In genomic region chr1:173330149-173330951, GRCh38 we compare ENCODE assay signal across 10 cellular contexts.
DNase-seq lines count a peak whose midpoint lies in the region; ATAC-seq lines count a peak whose summit lies in the region.
"Had no signal": no experiment of that assay in that cellular context is flagged by ENCODE, and none has a peak within 500 bp of the region (broad histone marks: within the 10 kb centered on the region; RNA-seq: fewer than 3 reads in every experiment).

No MANE protein-coding gene starts in this region.

- H3K36me3 ChIP-seq in skeletal muscle satellite cell (ENCODE audit: insufficient read depth, low read length), result no peaks in the 10 kb centered on the region
- H3K36me3 ChIP-seq: sigmoid colon had no signal

- H3K9me3 ChIP-seq in skeletal muscle satellite cell (replicated peaks; ENCODE audit: low read length), result no peaks in the 10 kb centered on the region
- H3K9me3 ChIP-seq: sigmoid colon had no signal

- no peaks in the 10 kb centered on the region for H3K36me3 Mint-ChIP-seq in activated T-cell treated with anti-CD3 and anti-CD28 coated beads, Interleukin-2, amount 50 U/mL, for 24 hours (ENCODE audit: low read depth)

- no peak overlapping the region for H3K27ac Mint-ChIP-seq in activated T-cell treated with anti-CD3 and anti-CD28 coated beads, Interleukin-2, amount 50 U/mL, for 24 hours

- H3K4me2 ChIP-seq in skeletal muscle satellite cell (ENCODE audit: low read length), result peak overlapping the region; percentile 40

- no peak for DNase-seq in activated T-cell treated with anti-CD3 and anti-CD28 coated beads, Interleukin-2, amount 50 U/mL, for 24 hours
- DNase-seq in activated T-cell treated with anti-CD3 and anti-CD28 coated beads for 4 hours (no peak), RKO (ENCODE audit: low spot score) (peak; percentile 75), dermis blood vessel endothelial cell (peak; percentile 60)
- no peak for DNase-seq in stimulated activated CD8-positive, alpha-beta memory T cell treated with anti-CD3 and anti-CD28 coated beads, Interleukin-4, amount 100 ng/mL, for 48 hours
- DNase-seq: NCI-H1436 treated with DMSO at 0.1 percent for 48 hours, sigmoid colon had no signal

- peak overlapping the region; percentile 26 for H3K4me3 Mint-ChIP-seq in activated T-cell treated with anti-CD3 and anti-CD28 coated beads, Interleukin-2, amount 50 U/mL, for 24 hours

- ATAC-seq in GM21619 (IDR thresholded peaks at IDR 0.05; ENCODE audit: unreplicated experiment) (no peak), GM21390 (IDR thresholded peaks at IDR 0.05; ENCODE audit: unreplicated experiment) (no peak)

- no peak overlapping the region for H3K4me3 ChIP-seq in skeletal muscle satellite cell (ENCODE audit: low read length)
- H3K4me3 ChIP-seq: sigmoid colon had no signal

- no peaks in the 10 kb centered on the region for H3K27me3 ChIP-seq in skeletal muscle satellite cell (ENCODE audit: control insufficient read depth, insufficient read depth, low read length)
- H3K27me3 ChIP-seq: sigmoid colon had no signal

- H3K4me1 Mint-ChIP-seq in activated T-cell treated with anti-CD3 and anti-CD28 coated beads, Interleukin-2, amount 50 U/mL, for 24 hours (ENCODE audit: low read depth), result peaks cover 24% of the 10 kb centered on the region

- no peak overlapping the region for H3K9ac ChIP-seq in skeletal muscle satellite cell (ENCODE audit: low read depth, low read length)

- H3K9me3 Mint-ChIP-seq in activated T-cell treated with anti-CD3 and anti-CD28 coated beads, Interleukin-2, amount 50 U/mL, for 24 hours, result no peaks in the 10 kb centered on the region

- peaks cover 40% of the 10 kb centered on the region for H3K4me1 ChIP-seq in skeletal muscle satellite cell (ENCODE audit: control insufficient read depth, insufficient read depth, low read length)

- no peaks in the 10 kb centered on the region for H3K27me3 Mint-ChIP-seq in activated T-cell treated with anti-CD3 and anti-CD28 coated beads, Interleukin-2, amount 50 U/mL, for 24 hours

Comparison
In these comparisons a context has a peak if more than half of its experiments do, and no peak if none do; other contexts are left out.
1. DNase-seq: peak in RKO (single experiment) and dermis blood vessel endothelial cell (single experiment); none in activated T-cell treated with anti-CD3 and anti-CD28 coated beads, Interleukin-2, amount 50 U/mL, for 24 hours (single experiment), activated T-cell treated with anti-CD3 and anti-CD28 coated beads for 4 hours (single experiment) and stimulated activated CD8-positive, alpha-beta memory T cell treated with anti-CD3 and anti-CD28 coated beads, Interleukin-4, amount 100 ng/mL, for 48 hours (single experiment).